In genomic region chr17:37608369-37609169, GRCh38 we compare ENCODE assay signal across 1 cellular context.
TF ChIP-seq lines count a peak whose summit lies in the region.

No MANE protein-coding gene starts in this region.

TF ChIP-seq in H1, 55 proteins besides CTCF, POLR2A, EP300 and RAD21:
- no peak for TF ChIP-seq MAFK (IDR thresholded peaks at IDR 0.05; ENCODE audit: low read depth, low read length)
- TF ChIP-seq CHD1 (IDR thresholded peaks at IDR 0.05; ENCODE audit: low read depth, low read length), result no peak
- no peak for TF ChIP-seq TEAD4 (IDR thresholded peaks at IDR 0.05; ENCODE audit: low read depth, low read length)
- no peak for TF ChIP-seq EZH2 (IDR thresholded peaks at IDR 0.05; ENCODE audit: low read depth, low read length, severe bottlenecking)
- no peak for TF ChIP-seq SUZ12 (IDR thresholded peaks at IDR 0.05; ENCODE audit: low read length)
- TF ChIP-seq BCL11A (IDR thresholded peaks at IDR 0.05; ENCODE audit: low read depth in 2 of 2, low read length in 2 of 2), result no peak
- TF ChIP-seq TBP (IDR thresholded peaks at IDR 0.05; ENCODE audit: low read depth, low read length), result no peak
- no peak for TF ChIP-seq HDAC6 (IDR thresholded peaks at IDR 0.05; ENCODE audit: low read depth, low read length)
- no peak for TF ChIP-seq SIX5 (IDR thresholded peaks at IDR 0.05; ENCODE audit: low read depth, low read length)
- TF ChIP-seq RBBP5 (IDR thresholded peaks at IDR 0.05; ENCODE audit: borderline replicate concordance, low read depth, low read length), result no peak
- no peak for TF ChIP-seq RFX5 (IDR thresholded peaks at IDR 0.05; ENCODE audit: borderline replicate concordance, low read depth, low read length)
- TF ChIP-seq JUND (IDR thresholded peaks at IDR 0.05; ENCODE audit: low read length), result no peak
- no peak for TF ChIP-seq SRF (IDR thresholded peaks at IDR 0.05; ENCODE audit: low read depth, low read length)
- no peak for TF ChIP-seq POU5F1 (IDR thresholded peaks at IDR 0.05; ENCODE audit: low read depth, low read length)
- no peak for TF ChIP-seq YY1 (IDR thresholded peaks at IDR 0.05; ENCODE audit: low read depth, low read length)
- TF ChIP-seq BRCA1 (IDR thresholded peaks at IDR 0.05; ENCODE audit: low read depth, low read length), result no peak
